In the genomic region with DNA sequence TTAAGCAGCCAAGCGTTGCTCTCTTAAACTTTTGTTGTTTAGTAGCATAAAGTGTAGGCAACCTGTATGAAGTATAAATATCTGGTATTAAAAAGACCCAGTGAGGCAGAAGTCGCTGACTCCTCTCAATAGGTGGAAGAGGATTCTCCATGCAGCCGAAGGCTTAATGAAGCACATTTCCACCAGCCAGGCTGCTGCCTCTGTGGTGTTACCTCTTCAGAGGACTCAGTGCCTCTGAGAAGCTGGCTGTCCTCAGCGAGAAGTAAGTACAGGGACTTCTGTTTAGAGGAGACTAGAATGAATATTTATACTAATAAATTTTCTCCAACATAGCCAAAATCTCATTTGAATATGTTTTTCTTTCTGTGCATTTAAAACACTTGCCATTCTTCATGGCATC, we compare ENCODE assay signal across 25 cellular contexts. TPM values are rescaled to one million over a fixed set of nuclear protein-coding genes. Genes with fewer than 3 reads are reported as not detected.
"Had no signal": no experiment of that assay in that cellular context is flagged by ENCODE, and none has a peak within 500 bp of the region (broad histone marks: within the 10 kb centered on the region; RNA-seq: fewer than 3 reads in every experiment).

No MANE protein-coding gene starts in this region.

- H3K9me3 Mint-ChIP-seq: nephron progenitor cell had no signal

- H3K27ac Mint-ChIP-seq: activated CD4-positive, alpha-beta T cell treated with anti-CD3 and anti-CD28 coated beads for 36 hours; activated CD8-positive, alpha-beta memory T cell treated with anti-CD3 and anti-CD28 coated beads, Interleukin-2, amount 10 ng/mL, durations not matched to agents 7 days and 5 days; activated CD8-positive, alpha-beta T cell treated with anti-CD3 and anti-CD28 coated beads, Interleukin-2, amount 10 ng/mL, durations not matched to agents 7 days and 5 days; activated naive CD8-positive, alpha-beta T cell; brain; effector memory CD8-positive, alpha-beta T cell; naive B cell; nephron progenitor cell had no signal

- H3K27ac ChIP-seq: cardiac muscle cell, coronary artery, left lung, prostate gland had no signal

- ATAC-seq: activated CD4-positive, alpha-beta T cell treated with anti-CD3 and anti-CD28 coated beads for 36 hours; activated CD8-positive, alpha-beta memory T cell treated with anti-CD3 and anti-CD28 coated beads, Interleukin-2, amount 10 ng/mL, durations not matched to agents 7 days and 5 days; activated CD8-positive, alpha-beta T cell treated with anti-CD3 and anti-CD28 coated beads, Interleukin-2, amount 10 ng/mL, durations not matched to agents 7 days and 5 days; effector memory CD8-positive, alpha-beta T cell; left lung; stimulated activated naive CD8-positive, alpha-beta T cell treated with anti-CD3 and anti-CD28 coated beads, Interleukin-15, Interleukin-2, amounts not matched to agents 100 U/mL and 50 U/mL, for 24 hours had no signal

- H3K36me3 Mint-ChIP-seq: activated CD8-positive, alpha-beta memory T cell treated with anti-CD3 and anti-CD28 coated beads, Interleukin-2, amount 10 ng/mL, durations not matched to agents 7 days and 5 days; activated naive CD8-positive, alpha-beta T cell; naive B cell had no signal

- H3K4me3 ChIP-seq: cardiac muscle cell, coronary artery, left lung, prostate gland had no signal

- FAIRE-seq: endothelial cell of umbilical vein, pancreas had no signal

- H3K4me1 Mint-ChIP-seq: activated CD4-positive, alpha-beta T cell treated with anti-CD3 and anti-CD28 coated beads for 36 hours; activated CD8-positive, alpha-beta memory T cell treated with anti-CD3 and anti-CD28 coated beads, Interleukin-2, amount 10 ng/mL, durations not matched to agents 7 days and 5 days had no signal

- H3K27me3 ChIP-seq: cardiac muscle cell, left lung, pancreas had no signal

- DNase-seq: activated CD4-positive, alpha-beta T cell treated with anti-CD3 and anti-CD28 coated beads for 36 hours; activated CD4-positive, CD25-positive, alpha-beta regulatory T cell; activated CD8-positive, alpha-beta memory T cell treated with anti-CD3 and anti-CD28 coated beads, Interleukin-2, amount 10 ng/mL, durations not matched to agents 7 days and 5 days; activated CD8-positive, alpha-beta T cell treated with anti-CD3 and anti-CD28 coated beads, Interleukin-2, amount 10 ng/mL, durations not matched to agents 7 days and 5 days; activated naive CD4-positive, alpha-beta T cell treated with Interleukin-2 at 50 U/mL for 16 hours; activated T-cell treated with anti-CD3 and anti-CD28 coated beads, Interleukin-2, amount 50 U/mL, for 48 hours; aorta; effector memory CD8-positive, alpha-beta T cell; foreskin fibroblast; head of caudate nucleus; left lung; naive B cell; nephron progenitor cell; nucleus accumbens; pancreas; retina; stimulated activated CD4-positive, alpha-beta T cell treated with anti-CD3 and anti-CD28 coated beads, Interleukin-2, amount 100 ng/mL, for 48 hours; stimulated activated naive CD8-positive, alpha-beta T cell treated with anti-CD3 and anti-CD28 coated beads, Interleukin-15, Interleukin-2, amounts not matched to agents 100 U/mL and 50 U/mL, for 24 hours had no signal

- H3K36me3 ChIP-seq: cardiac muscle cell, left lung, pancreas, prostate gland had no signal

- H3K4me3 Mint-ChIP-seq: activated CD4-positive, alpha-beta T cell treated with anti-CD3 and anti-CD28 coated beads for 36 hours; activated CD8-positive, alpha-beta memory T cell treated with anti-CD3 and anti-CD28 coated beads, Interleukin-2, amount 10 ng/mL, durations not matched to agents 7 days and 5 days; activated CD8-positive, alpha-beta T cell treated with anti-CD3 and anti-CD28 coated beads, Interleukin-2, amount 10 ng/mL, durations not matched to agents 7 days and 5 days; activated naive CD8-positive, alpha-beta T cell; brain; effector memory CD8-positive, alpha-beta T cell; naive B cell; nephron progenitor cell had no signal

- H3K9me3 ChIP-seq: left lung, pancreas, prostate gland had no signal

- H3K4me1 ChIP-seq: left lung, prostate gland had no signal

RNA-seq across cellular contexts. Expression of a gene that starts 6.0 kb away (rescaled TPM):
- total RNA-seq: activated CD4-positive, alpha-beta T cell treated with anti-CD3 and anti-CD28 coated beads for 36 hours; activated CD8-positive, alpha-beta memory T cell treated with anti-CD3 and anti-CD28 coated beads, Interleukin-2, amount 10 ng/mL, durations not matched to agents 7 days and 5 days; activated CD8-positive, alpha-beta T cell treated with anti-CD3 and anti-CD28 coated beads, Interleukin-2, amount 10 ng/mL, durations not matched to agents 7 days and 5 days; T-helper 1 cell treated with Interleukin-12 subunit alpha and Interleukin-12 subunit beta and Interleukin-4 antibody, amounts not matched to agents 30 ng/mL and 1 ng/mL, for 36 hours had no signal
